In the genomic region with DNA sequence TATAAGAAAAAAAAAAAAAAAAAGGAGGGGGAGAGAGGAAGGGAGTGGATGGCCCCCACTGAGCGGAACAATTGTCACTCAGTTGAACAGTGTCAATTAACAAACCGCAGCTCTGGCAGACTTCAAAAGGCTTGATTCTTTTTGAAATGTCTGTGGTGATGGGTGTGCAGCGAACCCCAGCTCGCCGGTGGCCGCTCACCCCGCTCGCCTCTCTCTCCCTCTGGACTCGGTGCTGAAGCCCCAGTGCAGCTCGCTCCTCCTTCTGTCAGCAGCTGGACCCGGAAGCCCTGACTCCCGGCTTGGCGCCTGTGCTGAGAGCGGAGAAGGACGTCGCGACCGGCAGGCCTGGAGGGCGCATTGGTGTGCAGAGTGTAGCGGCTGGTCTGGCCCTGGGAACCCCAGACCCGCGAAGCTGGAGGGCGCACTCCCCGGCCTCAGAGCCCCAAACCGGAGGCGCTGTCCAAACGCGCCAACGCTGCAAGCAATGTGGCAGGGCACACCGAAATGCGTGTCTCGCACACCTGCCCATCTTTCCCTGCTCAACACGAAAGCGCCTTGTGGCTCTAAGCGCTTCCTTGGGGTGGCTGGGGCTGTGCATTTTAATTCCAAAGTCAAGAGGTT, we compare ENCODE assay signal across 9 cellular contexts. TPM values are rescaled to one million over a fixed set of nuclear protein-coding genes. Genes with fewer than 3 reads are reported as not detected.
A peak's percentile ranks its signal among the peaks of the same experiment; 100 is the strongest.
DNase-seq lines count a peak whose midpoint lies in the region; ATAC-seq lines count a peak whose summit lies in the region.
"Had no signal": no experiment of that assay in that cellular context is flagged by ENCODE, and none has a peak within 500 bp of the region (broad histone marks: within the 10 kb centered on the region; RNA-seq: fewer than 3 reads in every experiment).

No MANE protein-coding gene starts in this region.

- intact Hi-C loops in left cardiac atrium (cut with DNase I) (no loop called here), posterior cingulate gyrus (cut with DNase I) (loop anchor here (5.0 kb wide), 1 partner anchor 414 kb away; no protein-coding TSS in a partner anchor)

- CTCF ChIA-PET in activated CD4-positive, alpha-beta memory T cell treated with anti-CD3 and anti-CD28 coated beads, Interleukin-2, amount 10 ng/mL, durations not matched to agents 7 days and 5 days (lab: Charles Lee), result interaction anchor here (0.7 to 2.2 kb wide), 3 partner anchors 23 to 402 kb away, joined by 3 to 6 read pairs (median 3); partner anchors contain the start of gene KIZ

- peak overlapping the region; percentile 70 for H3K4me3 Mint-ChIP-seq in activated CD4-positive, alpha-beta memory T cell treated with anti-CD3 and anti-CD28 coated beads, Interleukin-2, amount 10 ng/mL, durations not matched to agents 7 days and 5 days

- no peaks in the 10 kb centered on the region for H3K9me3 Mint-ChIP-seq in activated CD4-positive, alpha-beta memory T cell treated with anti-CD3 and anti-CD28 coated beads, Interleukin-2, amount 10 ng/mL, durations not matched to agents 7 days and 5 days

- H3K4me1 Mint-ChIP-seq in activated CD4-positive, alpha-beta memory T cell treated with anti-CD3 and anti-CD28 coated beads, Interleukin-2, amount 10 ng/mL, durations not matched to agents 7 days and 5 days, result peaks cover 45% of the 10 kb centered on the region

- peaks cover 82% of the 10 kb centered on the region for H3K27me3 Mint-ChIP-seq in activated CD4-positive, alpha-beta memory T cell treated with anti-CD3 and anti-CD28 coated beads, Interleukin-2, amount 10 ng/mL, durations not matched to agents 7 days and 5 days

- peaks cover 6% of the 10 kb centered on the region for H3K36me3 Mint-ChIP-seq in activated CD4-positive, alpha-beta memory T cell treated with anti-CD3 and anti-CD28 coated beads, Interleukin-2, amount 10 ng/mL, durations not matched to agents 7 days and 5 days (ENCODE audit: low read depth)

- DNase-seq in C1 segment of cervical spinal cord (lab: John Stamatoyannopoulos, UW), result peak in 11 of 14 donors; percentile 25 to 64 (median 47)
- peak; percentile 53 for DNase-seq in activated CD4-positive, alpha-beta memory T cell treated with anti-CD3 and anti-CD28 coated beads, Interleukin-2, amount 10 ng/mL, durations not matched to agents 7 days and 5 days
- peak; percentile 45 for DNase-seq in left cardiac atrium
- peak in 8 of 10 donors; percentile 37 to 92 (median 68) for DNase-seq in posterior cingulate gyrus
- no peak for DNase-seq in cortex of kidney (lab: John Stamatoyannopoulos, UW)
- no peak for DNase-seq in T1000 (lab: John Stamatoyannopoulos, UW)
- no peak for DNase-seq in NCI-H2171 treated with DMSO at 0.1 percent for 48 hours (lab: John Stamatoyannopoulos, UW)

- H3K27ac Mint-ChIP-seq in activated CD4-positive, alpha-beta memory T cell treated with anti-CD3 and anti-CD28 coated beads, Interleukin-2, amount 10 ng/mL, durations not matched to agents 7 days and 5 days, result no peak overlapping the region

- POLR2A ChIA-PET in activated CD4-positive, alpha-beta memory T cell treated with anti-CD3 and anti-CD28 coated beads, Interleukin-2, amount 10 ng/mL, durations not matched to agents 7 days and 5 days (lab: Charles Lee), result interaction anchor here (2.4 kb wide), 1 partner anchor 24 kb away, joined by 13 read pairs; the partner anchor contains the start of gene KIZ

- ATAC-seq in GM21825 (IDR thresholded peaks at IDR 0.05; ENCODE audit: unreplicated experiment), result peak; percentile 35
- peak; percentile 29 to 73 for ATAC-seq in left cardiac atrium
- ATAC-seq: HCT116 had no signal

RNA-seq across cellular contexts. Expression of gene LINC00237, which starts 3.4 kb away (rescaled TPM):
- not detected for total RNA-seq in activated CD4-positive, alpha-beta memory T cell treated with anti-CD3 and anti-CD28 coated beads, Interleukin-2, amount 10 ng/mL, durations not matched to agents 7 days and 5 days
- total RNA-seq in left cardiac atrium, result not detected

RNA-seq across cellular contexts. Expression of gene KIZ, which starts 23.1 kb away (rescaled TPM):
- total RNA-seq in activated CD4-positive, alpha-beta memory T cell treated with anti-CD3 and anti-CD28 coated beads, Interleukin-2, amount 10 ng/mL, durations not matched to agents 7 days and 5 days, result 10 to 100 TPM; 17.3 to 22.1 TPM
- 10 to 100 TPM; 15.1 to 25.4 TPM for total RNA-seq in left cardiac atrium

Comparison
In these comparisons a context has a peak if more than half of its experiments do, and no peak if none do; other contexts are left out.
1. DNase-seq: peak in C1 segment of cervical spinal cord (11 of 14), activated CD4-positive, alpha-beta memory T cell treated with anti-CD3 and anti-CD28 coated beads, Interleukin-2, amount 10 ng/mL, durations not matched to agents 7 days and 5 days (single experiment), left cardiac atrium (single experiment) and posterior cingulate gyrus (8 of 10); none in cortex of kidney (single experiment), T1000 (single experiment) and NCI-H2171 treated with DMSO at 0.1 percent for 48 hours (single experiment).